23 cellular contexts compared by ENCODE assay signal in the genomic region with DNA sequence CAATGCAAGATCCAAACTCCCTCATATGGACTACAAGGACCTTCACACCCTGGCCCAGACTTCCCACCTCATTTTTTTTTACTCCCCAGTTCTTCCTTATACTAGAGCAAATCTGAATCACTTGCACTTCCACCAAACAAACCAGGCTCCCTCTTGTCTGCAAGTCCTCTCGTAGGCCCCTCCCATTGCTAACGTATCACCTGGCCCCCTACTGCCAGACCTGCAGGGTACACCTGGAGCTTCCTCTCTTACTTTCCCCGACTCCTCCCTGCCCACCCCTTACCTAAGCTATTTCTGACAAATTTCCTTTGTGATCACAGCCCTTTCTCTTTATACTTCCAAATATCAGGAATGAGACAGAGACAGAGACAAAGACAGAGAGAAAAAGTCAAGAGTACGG.
"Had no signal": no experiment of that assay in that cellular context is flagged by ENCODE, and none has a peak within 500 bp of the region (broad histone marks: within the 10 kb centered on the region; RNA-seq: fewer than 3 reads in every experiment).

No MANE protein-coding gene starts in this region.

- H3K4me3 Mint-ChIP-seq: activated CD4-positive, alpha-beta memory T cell treated with anti-CD3 and anti-CD28 coated beads for 36 hours; activated naive CD4-positive, alpha-beta T cell treated with anti-CD3 and anti-CD28 coated beads for 36 hours; activated naive CD8-positive, alpha-beta T cell treated with anti-CD3 and anti-CD28 coated beads, Interleukin-2, amount 10 ng/mL, durations not matched to agents 7 days and 5 days; activated T-cell treated with anti-CD3 and anti-CD28 coated beads, Interleukin-2, amount 50 U/mL, for 72 hours; effector memory CD8-positive, alpha-beta T cell; nephron; T-helper 17 cell had no signal

- H3K27me3 Mint-ChIP-seq: activated CD4-positive, alpha-beta memory T cell treated with anti-CD3 and anti-CD28 coated beads for 36 hours; activated naive CD8-positive, alpha-beta T cell treated with anti-CD3 and anti-CD28 coated beads, Interleukin-2, amount 10 ng/mL, durations not matched to agents 7 days and 5 days; effector memory CD8-positive, alpha-beta T cell; T-helper 17 cell had no signal

- H3K27ac Mint-ChIP-seq: activated CD4-positive, alpha-beta memory T cell treated with anti-CD3 and anti-CD28 coated beads for 36 hours; activated naive CD4-positive, alpha-beta T cell treated with anti-CD3 and anti-CD28 coated beads for 36 hours; activated naive CD8-positive, alpha-beta T cell treated with anti-CD3 and anti-CD28 coated beads, Interleukin-2, amount 10 ng/mL, durations not matched to agents 7 days and 5 days; activated T-cell treated with anti-CD3 and anti-CD28 coated beads, Interleukin-2, amount 50 U/mL, for 72 hours; effector memory CD8-positive, alpha-beta T cell; nephron; T-helper 17 cell had no signal

- FAIRE-seq: bronchial epithelial cell had no signal

- H3K27me3 ChIP-seq: colonic mucosa, dorsolateral prefrontal cortex, esophagus muscularis mucosa, gastroesophageal sphincter, heart left ventricle, neutrophil, ovary, upper lobe of left lung had no signal

- H3K9me3 ChIP-seq: colonic mucosa, esophagus muscularis mucosa, gastroesophageal sphincter, heart left ventricle, neutrophil, ovary, prostate gland, upper lobe of left lung had no signal

- H3K4me1 Mint-ChIP-seq: activated naive CD8-positive, alpha-beta T cell treated with anti-CD3 and anti-CD28 coated beads, Interleukin-2, amount 10 ng/mL, durations not matched to agents 7 days and 5 days; T-helper 17 cell had no signal

- H3K36me3 ChIP-seq: colonic mucosa, esophagus muscularis mucosa, gastroesophageal sphincter, heart left ventricle, neutrophil, ovary, prostate gland, upper lobe of left lung had no signal

- H3K4me3 ChIP-seq: colonic mucosa, dorsolateral prefrontal cortex, esophagus muscularis mucosa, gastroesophageal sphincter, heart left ventricle, ovary, prostate gland, upper lobe of left lung had no signal

- H3K36me3 Mint-ChIP-seq: activated CD4-positive, alpha-beta memory T cell treated with anti-CD3 and anti-CD28 coated beads for 36 hours; activated naive CD8-positive, alpha-beta T cell treated with anti-CD3 and anti-CD28 coated beads, Interleukin-2, amount 10 ng/mL, durations not matched to agents 7 days and 5 days had no signal

- H3K4me1 ChIP-seq: colonic mucosa, esophagus muscularis mucosa, gastroesophageal sphincter, heart left ventricle, prostate gland, upper lobe of left lung had no signal

- H3K27ac ChIP-seq: colonic mucosa, dorsolateral prefrontal cortex, esophagus muscularis mucosa, gastroesophageal sphincter, heart left ventricle, neutrophil, ovary, prostate gland, upper lobe of left lung had no signal

- H3K9me3 Mint-ChIP-seq: activated CD4-positive, alpha-beta memory T cell treated with anti-CD3 and anti-CD28 coated beads for 36 hours; activated naive CD4-positive, alpha-beta T cell treated with anti-CD3 and anti-CD28 coated beads for 36 hours; activated naive CD8-positive, alpha-beta T cell treated with anti-CD3 and anti-CD28 coated beads, Interleukin-2, amount 10 ng/mL, durations not matched to agents 7 days and 5 days had no signal

- DNase-seq: activated CD4-positive, alpha-beta memory T cell treated with anti-CD3 and anti-CD28 coated beads for 36 hours; activated CD4-positive, alpha-beta T cell treated with anti-CD3 and anti-CD28 coated beads for 48 hours; activated effector memory CD4-positive, alpha-beta T cell treated with Interleukin-2 at 50 U/mL for 16 hours; activated naive CD4-positive, alpha-beta T cell treated with anti-CD3 and anti-CD28 coated beads for 36 hours; activated naive CD8-positive, alpha-beta T cell treated with anti-CD3 and anti-CD28 coated beads, Interleukin-2, amount 10 ng/mL, durations not matched to agents 7 days and 5 days; activated T-cell treated with anti-CD3 and anti-CD28 coated beads, Interleukin-2, amount 50 U/mL, for 72 hours; amygdala; colonic mucosa; dorsolateral prefrontal cortex; effector memory CD8-positive, alpha-beta T cell; heart left ventricle; left ventricle myocardium superior; ovary; stimulated activated CD4-positive, alpha-beta T cell treated with anti-CD3 and anti-CD28 coated beads, Interleukin-4, amount 100 ng/mL, for 24 hours; stimulated activated naive CD4-positive, alpha-beta T cell treated with Interleukin-2 at 50 U/mL for 16 hours; T-helper 17 cell; upper lobe of left lung had no signal
